Comparison of ENCODE assay signal across 8 cellular contexts in genomic region chr5:80407735-80408474, GRCh38. TPM values are rescaled to one million over a fixed set of nuclear protein-coding genes. Genes with fewer than 3 reads are reported as not detected.
DNase-seq lines count a peak whose midpoint lies in the region; ATAC-seq and TF ChIP-seq lines count a peak whose summit lies in the region.

TSS of gene ZFYVE16 (plus strand) at chr5:80408064. CDS start at chr5:80434148, 26,084 bp downstream.

- peaks cover 19% of the 10 kb centered on the region for H3K4me1 Mint-ChIP-seq in progenitor cell of endocrine pancreas (ENCODE audit: low read depth)

- H3K4me3 Mint-ChIP-seq in progenitor cell of endocrine pancreas (ENCODE audit: low read depth): peak within 1 kb of the TSS; percentile 92

- no peaks in the 10 kb centered on the region for H3K27me3 Mint-ChIP-seq in progenitor cell of endocrine pancreas

- H3K36me3 Mint-ChIP-seq in progenitor cell of endocrine pancreas (ENCODE audit: insufficient read depth): peaks cover 4% of the 10 kb centered on the region

- intact Hi-C loops in T-helper 1 cell treated with Interleukin-12 subunit alpha and Interleukin-12 subunit beta and Interleukin-4 antibody, amounts not matched to agents 30 ng/mL and 1 ng/mL, for 36 hours (cut with micrococcal nuclease): loop anchor here (1.0 to 5.0 kb wide), 16 partner anchors 79 to 1871 kb away; partner anchors contain the start of genes ARSB, FAM151B, RASGRF2 and RPS23
- intact Hi-C loops in left ventricle myocardium inferior (cut with micrococcal nuclease): no loop called here

- in situ Hi-C loops in GM13977 (cut with MboI; ENCODE audit: low pct_unique_long_range_greater_than_20kb, low sequenced_read_pairs, unreplicated experiment): no loop called here

- peaks cover 52% of the 10 kb centered on the region for H3K4me1 ChIP-seq in left ventricle myocardium inferior

- no peaks in the 10 kb centered on the region for H3K27me3 ChIP-seq in left ventricle myocardium inferior (ENCODE audit: low read depth)

- TF ChIP-seq CTCF in GM13977 (IDR thresholded peaks at IDR 0.05; ENCODE audit: extremely low read depth, insufficient read depth, missing control alignments) (no peak), left ventricle myocardium inferior (IDR thresholded peaks at IDR 0.05; ENCODE audit: borderline replicate concordance) (no peak), progenitor cell of endocrine pancreas (IDR thresholded peaks at IDR 0.05; ENCODE audit: unreplicated experiment) (peak; percentile 47)

- H3K27ac ChIP-seq in left ventricle myocardium inferior (replicated peaks): peak within 1 kb of the TSS; percentile 96

- H3K36me3 ChIP-seq in left ventricle myocardium inferior: no peaks in the 10 kb centered on the region

- H3K27ac Mint-ChIP-seq in progenitor cell of endocrine pancreas: peak within 1 kb of the TSS; percentile 98

- DNase-seq in GM13977 (ENCODE audit: low spot score) (peak; percentile 93), NCI-H146 treated with DMSO at 0.1 percent for 48 hours (lab: John Stamatoyannopoulos, UW; ENCODE audit: unreplicated experiment) (peak; percentile 93), amygdala (lab: John Stamatoyannopoulos, UW) (peak; percentile 74 to 99 (median 96)), left ventricle myocardium inferior (peak; percentile 99), progenitor cell of endocrine pancreas (ENCODE audit: low spot score, unreplicated experiment) (peak; percentile 96), ureter (ENCODE audit: low spot score) (peak; percentile 98)

- no peaks in the 10 kb centered on the region for H3K9me3 Mint-ChIP-seq in progenitor cell of endocrine pancreas (ENCODE audit: low read depth)

- ATAC-seq in HG02884 (IDR thresholded peaks at IDR 0.05; ENCODE audit: unreplicated experiment): peak; percentile 83

- peak within 1 kb of the TSS; percentile 84 for H3K4me3 ChIP-seq in left ventricle myocardium inferior

- no peaks in the 10 kb centered on the region for H3K9me3 ChIP-seq in left ventricle myocardium inferior (replicated peaks)

RNA-seq across cellular contexts. Expression of gene ZFYVE16, which starts in this region (rescaled TPM):
- 11.6 and 11.9 TPM in 2 replicates for total RNA-seq in T-helper 1 cell treated with Interleukin-12 subunit alpha and Interleukin-12 subunit beta and Interleukin-4 antibody, amounts not matched to agents 30 ng/mL and 1 ng/mL, for 36 hours
- total RNA-seq in left ventricle myocardium inferior (36.9 TPM), progenitor cell of endocrine pancreas (74.4 and 82.3 TPM in 2 replicates), ureter (62.3 TPM)

Comparison
In these comparisons a context has a peak if more than half of its experiments do, and no peak if none do; other contexts are left out.
1. Peak in every context shown above with its lines: DNase-seq, ATAC-seq, H3K4me3 ChIP-seq and H3K27ac ChIP-seq.